8 cellular contexts compared by ENCODE assay signal in the genomic region with DNA sequence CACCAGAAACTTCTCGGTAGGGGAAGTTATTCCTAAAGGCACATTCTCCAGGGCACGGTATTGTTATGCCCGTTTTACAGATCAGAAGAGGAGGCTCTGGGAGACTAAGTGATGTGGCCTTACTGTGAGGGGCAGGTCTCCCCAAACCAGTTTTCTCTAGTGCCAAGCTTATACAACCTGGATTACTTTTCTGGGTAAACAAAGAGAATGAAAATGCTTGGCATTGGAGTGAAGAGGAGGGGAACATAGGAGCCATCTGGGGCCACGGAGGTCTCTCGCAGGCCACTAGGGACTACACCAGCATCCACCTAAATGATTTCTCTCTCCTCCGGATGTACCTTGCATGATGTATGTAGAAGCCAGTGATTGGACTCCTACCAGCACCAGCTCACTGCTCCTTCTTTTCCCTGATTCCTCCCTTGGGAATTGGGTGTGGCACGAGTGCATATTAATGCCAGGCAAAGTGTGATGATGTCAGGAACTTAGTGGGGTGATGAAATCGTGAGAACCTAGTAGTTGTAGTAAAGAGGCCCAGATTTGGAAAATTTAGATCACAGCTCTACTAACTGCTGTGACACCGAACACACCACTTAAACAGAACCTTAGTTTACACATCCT. TPM values are rescaled to one million over a fixed set of nuclear protein-coding genes. Genes with fewer than 3 reads are reported as not detected.
A peak's percentile ranks its signal among the peaks of the same experiment; 100 is the strongest.
DNase-seq lines count a peak whose midpoint lies in the region; TF ChIP-seq lines count a peak whose summit lies in the region.

No MANE protein-coding gene starts in this region.

- CTCF ChIA-PET in OCI-LY7 (lab: Charles Lee; ENCODE audit: unreplicated experiment) = no interaction called here

- DNase-seq in CD14-positive monocyte (ENCODE audit: low spot score) (no peak), HK-2 (ENCODE audit: unreplicated experiment) (peak; percentile 18), hepatic stellate cell (ENCODE audit: low spot score) (peak; percentile 8), OCI-LY7 (ENCODE audit: low spot score) (no peak)
- DNase-seq in stimulated activated CD4-positive, alpha-beta T cell treated with anti-CD3 and anti-CD28 coated beads, Interleukin-4, amount 100 ng/mL, for 24 hours = no peak
- DNase-seq in activated effector memory CD4-positive, alpha-beta T cell treated with anti-CD3 and anti-CD28 coated beads, Interleukin-2, amount 50 U/mL, for 16 hours = no peak

- peaks cover 0 to 7% (median 1%) of the 10 kb centered on the region in 7 donors for H3K9me3 Mint-ChIP-seq in CD14-positive monocyte

- no peaks in the 10 kb centered on the region for H3K9me3 ChIP-seq in stomach smooth muscle (ENCODE audit: control insufficient read depth in 2 of 2, low read length in 2 of 2)
- H3K9me3 ChIP-seq in OCI-LY7 (ENCODE audit: low read length) = no peaks in the 10 kb centered on the region

- H3K79me2 ChIP-seq in OCI-LY7 (ENCODE audit: insufficient read depth, low read depth, low read length) = no peaks in the 10 kb centered on the region

- H3K4me3 ChIP-seq in WI38 (ENCODE audit: low read depth, low read length) (peak overlapping the region; percentile 63), stomach smooth muscle (ENCODE audit: low read length in 2 of 2) (peak overlapping the region; percentile 80 to 82), OCI-LY7 (ENCODE audit: low read depth, low read length, poor library complexity, severe bottlenecking) (no peak overlapping the region)

- intact Hi-C loops in CD14-positive monocyte (cut with micrococcal nuclease) (no loop called here), OCI-LY7 (cut with micrococcal nuclease; ENCODE audit: unreplicated experiment) (no loop called here)

- peak overlapping the region; percentile 28 to 86 for H3K4me3 Mint-ChIP-seq in CD14-positive monocyte

- H3K27me3 ChIP-seq in stomach smooth muscle (ENCODE audit: control insufficient read depth in 1 of 2, insufficient read depth in 2 of 2, low read length in 2 of 2) = no peaks in the 10 kb centered on the region

- H3K27ac ChIP-seq in stomach smooth muscle (ENCODE audit: low read length) = no peak overlapping the region
- H3K27ac ChIP-seq in OCI-LY7 (ENCODE audit: low read depth, low read length, poor library complexity, severe bottlenecking) = no peak overlapping the region

- peaks cover 22% of the 10 kb centered on the region for H3K4me1 ChIP-seq in stomach smooth muscle (ENCODE audit: control insufficient read depth, insufficient read depth, low read length)
- no peaks in the 10 kb centered on the region for H3K4me1 ChIP-seq in OCI-LY7 (ENCODE audit: insufficient read depth, low read length, poor library complexity, severe bottlenecking)

- H2AFZ ChIP-seq in OCI-LY7 (ENCODE audit: low read length) = no peak overlapping the region

- H3K36me3 Mint-ChIP-seq in CD14-positive monocyte = no peaks in the 10 kb centered on the region

- POLR2A ChIA-PET in OCI-LY7 (lab: Charles Lee) = no interaction called here

- BruUV-seq in OCI-LY7 (replicated peaks; lab: Mats Ljungman, UMichigan) = no TSS peak

- no peaks in the 10 kb centered on the region for H4K20me1 ChIP-seq in OCI-LY7 (ENCODE audit: insufficient read depth, low read length)

- H3K27ac Mint-ChIP-seq in CD14-positive monocyte = no peak overlapping the region

- H3K4me1 Mint-ChIP-seq in CD14-positive monocyte = peaks cover 9% of the 10 kb centered on the region

- peaks cover 32 to 34% (median 33%) of the 10 kb centered on the region in 3 donors for H3K27me3 Mint-ChIP-seq in CD14-positive monocyte (ENCODE audit: low read depth in 3 of 3)

- no peak overlapping the region for H3K4me2 ChIP-seq in OCI-LY7 (ENCODE audit: low read length)

- H3K9me2 ChIP-seq in OCI-LY7 (ENCODE audit: insufficient read depth, low read length) = no peaks in the 10 kb centered on the region

- no peaks in the 10 kb centered on the region for H3K36me3 ChIP-seq in stomach smooth muscle (ENCODE audit: control insufficient read depth in 2 of 2, insufficient read depth in 2 of 2, low read length in 2 of 2)
- no peaks in the 10 kb centered on the region for H3K36me3 ChIP-seq in OCI-LY7 (ENCODE audit: insufficient read depth, low read length)

- peak overlapping the region; percentile 64 to 74 for H3K9ac ChIP-seq in stomach smooth muscle (ENCODE audit: low read length in 2 of 2)

- TF ChIP-seq CTCF in CD14-positive monocyte (IDR thresholded peaks at IDR 0.05) = no peak
- no peak for TF ChIP-seq CTCF in WI38 (IDR thresholded peaks at IDR 0.05; ENCODE audit: low read depth, low read length)
- TF ChIP-seq CTCF in OCI-LY7 (conservative IDR thresholded peaks at IDR 0.05; ENCODE audit: low read length) = no peak

RNA-seq across cellular contexts. Expression of gene TOM1L1, which starts 0.7 kb away (rescaled TPM):
- not detected for polyA plus RNA-seq in CD14-positive monocyte
- not detected in 2 replicates for total RNA-seq in OCI-LY7 (2014; rRNA removed; shearing (Covaris generic))
- not detected in 2 replicates for total RNA-seq in OCI-LY7 (2022)

Comparison
In these comparisons a context has a peak if more than half of its experiments do, and no peak if none do; other contexts are left out.
1. DNase-seq: peak in HK-2 (single experiment) and hepatic stellate cell (single experiment); none in CD14-positive monocyte (single experiment), stimulated activated CD4-positive, alpha-beta T cell treated with anti-CD3 and anti-CD28 coated beads, Interleukin-4, amount 100 ng/mL, for 24 hours (single experiment), activated effector memory CD4-positive, alpha-beta T cell treated with anti-CD3 and anti-CD28 coated beads, Interleukin-2, amount 50 U/mL, for 16 hours (single experiment) and OCI-LY7 (single experiment).